2 cellular contexts compared by ENCODE assay signal in genomic region chr12:75633789-75634188, GRCh38.
TF ChIP-seq lines count a peak whose summit lies in the region.

No MANE protein-coding gene starts in this region.

TF ChIP-seq in GM23338, 12 proteins besides CTCF, POLR2A, EP300 and RAD21:
- TF ChIP-seq ETS1 (IDR thresholded peaks at IDR 0.05) (no peak), NANOG (IDR thresholded peaks at IDR 0.05; ENCODE audit: borderline replicate concordance) (peak; percentile 57; the same call in 1 of the 2 replicates)

TF ChIP-seq in H1, 55 proteins besides CTCF, POLR2A, EP300 and RAD21:
- TF ChIP-seq NRF1 (IDR thresholded peaks at IDR 0.05; ENCODE audit: low read depth, low read length): no peak
- TF ChIP-seq EGR1 (IDR thresholded peaks at IDR 0.05; ENCODE audit: borderline replicate concordance, low read depth, low read length): no peak
- no peak for TF ChIP-seq TAF7 (optimal IDR thresholded peaks at IDR 0.05; ENCODE audit: borderline replicate concordance, low read depth, low read length)
- TF ChIP-seq PHF8 (conservative IDR thresholded peaks at IDR 0.05; ENCODE audit: low read depth, low read length): no peak
- no peak for TF ChIP-seq NANOG (IDR thresholded peaks at IDR 0.05; ENCODE audit: insufficient read depth, low read depth, low read length, poor library complexity, severe bottlenecking)
- TF ChIP-seq GABPA (IDR thresholded peaks at IDR 0.05; ENCODE audit: borderline replicate concordance, insufficient read depth, low read length): no peak
- no peak for TF ChIP-seq SUZ12 (IDR thresholded peaks at IDR 0.05; ENCODE audit: low read length)
- no peak for TF ChIP-seq SIRT6 (IDR thresholded peaks at IDR 0.05; ENCODE audit: low read length)
- TF ChIP-seq ZNF274 (IDR thresholded peaks at IDR 0.05; ENCODE audit: borderline replicate concordance, extremely low read depth, low read length): no peak
- no peak for TF ChIP-seq POU5F1 (IDR thresholded peaks at IDR 0.05; ENCODE audit: low read depth, low read length)
- TF ChIP-seq SP2 (IDR thresholded peaks at IDR 0.05; ENCODE audit: low read length): no peak
- no peak for TF ChIP-seq CREB1 (IDR thresholded peaks at IDR 0.05)
- TF ChIP-seq CHD7 (IDR thresholded peaks at IDR 0.05; ENCODE audit: insufficient replicate concordance, low read length): no peak
- TF ChIP-seq CHD1 (IDR thresholded peaks at IDR 0.05; ENCODE audit: low read depth, low read length): no peak
- no peak for TF ChIP-seq FOSL1 (IDR thresholded peaks at IDR 0.05; ENCODE audit: insufficient read depth, low read depth, low read length)
- no peak for TF ChIP-seq CTBP2 (IDR thresholded peaks at IDR 0.05; ENCODE audit: borderline replicate concordance, insufficient read depth, insufficient read length, low read length)
- no peak for TF ChIP-seq SIX5 (IDR thresholded peaks at IDR 0.05; ENCODE audit: low read depth, low read length)
